In the genomic region with DNA sequence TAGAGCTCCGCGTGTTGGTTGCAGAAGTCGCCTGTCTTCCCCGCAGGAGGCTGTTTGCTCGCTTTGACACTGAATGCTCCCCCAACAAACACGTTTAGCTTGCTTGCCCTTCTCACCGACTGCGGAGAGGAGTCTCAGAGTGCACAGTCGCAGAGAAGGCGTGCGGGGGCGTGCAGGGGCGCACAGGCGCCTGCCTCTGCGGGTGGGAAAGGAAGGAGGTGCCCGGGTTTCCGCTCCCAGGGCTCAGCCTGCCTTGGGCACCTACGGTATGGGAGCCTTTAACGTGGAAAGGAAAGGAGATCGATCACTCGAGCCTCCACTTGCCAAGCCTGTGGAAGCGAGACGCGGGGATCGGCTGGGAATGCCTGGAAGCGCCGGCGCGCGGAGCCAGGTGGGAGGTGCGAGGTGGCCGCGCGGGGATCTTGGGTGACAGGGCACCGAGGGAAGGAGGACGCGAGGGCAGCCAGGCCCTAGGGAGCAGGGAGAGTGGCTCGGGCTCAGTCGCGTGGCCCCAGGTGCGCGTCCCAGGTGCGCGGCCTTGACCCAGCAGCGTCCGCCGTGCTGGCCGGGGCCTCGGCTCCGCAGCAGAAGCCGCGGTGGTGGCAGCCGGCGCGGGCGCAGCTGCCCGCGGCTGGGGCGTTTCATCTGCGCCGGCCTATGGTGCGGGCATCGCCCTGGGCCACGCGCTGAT, we compare ENCODE assay signal across 8 cellular contexts. TPM values are rescaled to one million over a fixed set of nuclear protein-coding genes. Genes with fewer than 3 reads are reported as not detected.
DNase-seq lines count a peak whose midpoint lies in the region; ATAC-seq and TF ChIP-seq lines count a peak whose summit lies in the region.

Gene FAN1, plus strand, starts transcription at position 419 of the 691 bp plus-strand sequence. CDS start 749 bp downstream, outside the sequence.

- TF ChIP-seq POLR2A in GM18951 (IDR thresholded peaks at IDR 0.05; ENCODE audit: extremely low read depth, insufficient read depth, insufficient read length): peak; percentile 84

- no peaks in the 10 kb centered on the region for H3K79me1 ChIP-seq in mesendoderm (ENCODE audit: low read length)

- DNase-seq in AG09319 (ENCODE audit: extremely low read depth, low read depth) (peak; percentile 52), NCI-H526 treated with DMSO at 0.1 percent for 48 hours (lab: John Stamatoyannopoulos, UW) (peak; percentile 91), mesendoderm (peak; percentile 94)
- peak; percentile 36 for DNase-seq in activated CD8-positive, alpha-beta memory T cell treated with anti-CD3 and anti-CD28 coated beads, Interleukin-2, amount 50 U/mL, for 1 hour (ENCODE audit: extremely low read depth)
- peak; percentile 52 for DNase-seq in stimulated activated CD8-positive, alpha-beta memory T cell treated with anti-CD3 and anti-CD28 coated beads, Interleukin-15, amount 100 ng/mL, for 1 hour (ENCODE audit: low read depth)

- no peak within 1 kb of the TSS for H2AK5ac ChIP-seq in mesendoderm (ENCODE audit: low read length)

- no peaks in the 10 kb centered on the region for H3K4me1 ChIP-seq in mesendoderm (ENCODE audit: control insufficient read depth, low read depth, low read length)

- no peaks in the 10 kb centered on the region for H3K27me3 ChIP-seq in mesendoderm (ENCODE audit: insufficient read depth, low read length, poor library complexity)

- peak within 1 kb of the TSS; percentile 9 for H3K18ac ChIP-seq in mesendoderm (ENCODE audit: low read length)

- peak within 1 kb of the TSS; percentile 10 for H3K27ac ChIP-seq in mesendoderm (ENCODE audit: low read depth, low read length)

- peak within 1 kb of the TSS; percentile 88 for H3K56ac ChIP-seq in mesendoderm (ENCODE audit: low read length)

- H3K4me3 ChIP-seq in mesendoderm (ENCODE audit: low read length): peak within 1 kb of the TSS; percentile 71

- peak within 1 kb of the TSS; percentile 59 for H3K4me2 ChIP-seq in mesendoderm (ENCODE audit: low read length)

- no peaks in the 10 kb centered on the region for H3K36me3 ChIP-seq in mesendoderm (ENCODE audit: control insufficient read depth, insufficient read depth, low read length)

- no peak for TF ChIP-seq CTCF in AG09319 (IDR thresholded peaks at IDR 0.05; ENCODE audit: low read depth, low read length)

- in situ Hi-C loops in GM18951 (cut with MboI; ENCODE audit: low sequenced_read_pairs, unreplicated experiment) (no loop called here), endometrial microvascular endothelial cells (cut with HindIII; ENCODE audit: inconsistent ontology term, low pct_unique_long_range_greater_than_20kb, low sequenced_read_pairs) (no loop called here)

- no peak within 1 kb of the TSS for H2BK15ac ChIP-seq in mesendoderm (replicated peaks; ENCODE audit: low read depth)

- H3K23ac ChIP-seq in mesendoderm (ENCODE audit: low read length): no peak within 1 kb of the TSS

- no peak within 1 kb of the TSS for H2BK5ac ChIP-seq in mesendoderm (ENCODE audit: low read length)

- ATAC-seq in HG03196 (IDR thresholded peaks at IDR 0.05; ENCODE audit: unreplicated experiment): peak; percentile 93

- H3K4ac ChIP-seq in mesendoderm (ENCODE audit: low read depth, low read length): no peak within 1 kb of the TSS

- no peak within 1 kb of the TSS for H4K8ac ChIP-seq in mesendoderm (ENCODE audit: low read depth, low read length)

- no peak within 1 kb of the TSS for H2BK120ac ChIP-seq in mesendoderm (ENCODE audit: low read depth, low read length)

- peak within 1 kb of the TSS; percentile 75 for H3K9ac ChIP-seq in mesendoderm (ENCODE audit: low read length)

- peaks cover 2% of the 10 kb centered on the region for H3K79me2 ChIP-seq in mesendoderm (ENCODE audit: control insufficient read depth, insufficient read depth, low read length)

- H4K5ac ChIP-seq in mesendoderm (ENCODE audit: low read length): no peak within 1 kb of the TSS

- no CpG with 5 or more reads among the region's 65 CpGs for WGBS in mesendoderm (ENCODE audit: extremely low coverage, insufficient coverage, low lambda C conversion rate)

RNA-seq across cellular contexts. Expression of gene FAN1, which starts in this region (rescaled TPM):
- total RNA-seq in endometrial microvascular endothelial cells (ENCODE audit: inconsistent ontology term): 14.3 TPM
- polyA plus RNA-seq in mesendoderm (2013, experiment 1 of 2): 11.7 TPM
- 12.1 TPM for polyA plus RNA-seq in mesendoderm (2013, experiment 2 of 2)

Comparison
In these comparisons a context has a peak if more than half of its experiments do, and no peak if none do; other contexts are left out.
1. Peak in every context shown above with its lines: DNase-seq, ATAC-seq, H3K4me3 ChIP-seq and H3K27ac ChIP-seq.
2. DNase-seq: peak in every context shown above with its lines; median percentile 94 in mesendoderm; 91 in NCI-H526 treated with DMSO at 0.1 percent for 48 hours; 52 in AG09319; 52 in stimulated activated CD8-positive, alpha-beta memory T cell treated with anti-CD3 and anti-CD28 coated beads, Interleukin-15, amount 100 ng/mL, for 1 hour; 36 in activated CD8-positive, alpha-beta memory T cell treated with anti-CD3 and anti-CD28 coated beads, Interleukin-2, amount 50 U/mL, for 1 hour.